ENCODE assay signal across 1 cellular context in the genomic region with DNA sequence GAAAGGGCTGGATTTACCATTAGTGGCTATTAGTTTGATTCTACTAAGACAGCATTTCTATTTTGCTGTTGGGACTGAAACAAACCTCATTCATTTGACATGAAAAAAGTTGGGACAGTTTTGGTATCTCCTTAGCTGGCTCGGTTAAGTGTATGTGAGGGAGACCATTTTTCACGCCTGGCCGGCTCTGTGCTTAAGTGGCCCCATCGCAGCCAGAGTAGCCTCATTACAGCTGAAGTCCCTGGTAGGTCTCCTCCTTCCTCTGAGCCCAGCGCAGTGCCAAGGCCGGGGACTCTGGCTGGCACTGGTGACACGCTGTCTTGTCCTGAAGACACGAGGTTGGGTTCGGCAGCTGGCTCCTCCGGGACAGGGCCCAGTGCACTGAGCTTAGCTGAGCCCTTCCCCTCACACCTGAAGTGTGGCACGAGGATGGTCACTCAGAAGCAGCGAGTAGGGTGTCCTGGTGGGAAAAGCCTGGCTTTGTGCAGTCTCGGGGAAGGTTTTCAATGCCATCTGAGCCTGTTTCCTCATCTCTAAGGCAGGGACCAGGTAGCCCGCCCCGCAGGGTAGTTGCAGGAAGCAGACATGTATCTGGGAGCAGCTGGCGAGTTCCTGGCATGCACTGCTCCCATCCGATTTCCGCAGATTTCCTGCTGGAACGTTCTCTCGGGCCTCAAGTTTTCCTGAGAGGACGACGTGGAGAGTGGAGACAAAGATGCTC.
TF ChIP-seq lines count a peak whose summit lies in the region.

No MANE protein-coding gene starts in this region.

TF ChIP-seq in HEK293, 187 proteins besides CTCF, POLR2A, EP300 and RAD21 (continued from another document):
- TF ChIP-seq, protein P1, sequence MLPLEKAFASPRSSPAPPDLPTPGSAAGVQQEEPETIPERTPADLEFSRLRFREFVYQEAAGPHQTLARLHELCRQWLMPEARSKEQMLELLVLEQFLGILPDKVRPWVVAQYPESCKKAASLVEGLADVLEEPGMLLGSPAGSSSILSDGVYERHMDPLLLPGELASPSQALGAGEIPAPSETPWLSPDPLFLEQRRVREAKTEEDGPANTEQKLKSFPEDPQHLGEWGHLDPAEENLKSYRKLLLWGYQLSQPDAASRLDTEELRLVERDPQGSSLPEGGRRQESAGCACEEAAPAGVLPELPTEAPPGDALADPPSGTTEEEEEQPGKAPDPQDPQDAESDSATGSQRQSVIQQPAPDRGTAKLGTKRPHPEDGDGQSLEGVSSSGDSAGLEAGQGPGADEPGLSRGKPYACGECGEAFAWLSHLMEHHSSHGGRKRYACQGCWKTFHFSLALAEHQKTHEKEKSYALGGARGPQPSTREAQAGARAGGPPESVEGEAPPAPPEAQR (tag by site-specific recombination; IDR thresholded peaks at IDR 0.05), result no peak
- TF ChIP-seq, protein P2, sequence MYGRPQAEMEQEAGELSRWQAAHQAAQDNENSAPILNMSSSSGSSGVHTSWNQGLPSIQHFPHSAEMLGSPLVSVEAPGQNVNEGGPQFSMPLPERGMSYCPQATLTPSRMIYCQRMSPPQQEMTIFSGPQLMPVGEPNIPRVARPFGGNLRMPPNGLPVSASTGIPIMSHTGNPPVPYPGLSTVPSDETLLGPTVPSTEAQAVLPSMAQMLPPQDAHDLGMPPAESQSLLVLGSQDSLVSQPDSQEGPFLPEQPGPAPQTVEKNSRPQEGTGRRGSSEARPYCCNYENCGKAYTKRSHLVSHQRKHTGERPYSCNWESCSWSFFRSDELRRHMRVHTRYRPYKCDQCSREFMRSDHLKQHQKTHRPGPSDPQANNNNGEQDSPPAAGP (tag by site-specific recombination; IDR thresholded peaks at IDR 0.05), result no peak
- TF ChIP-seq GFI1B (tag by site-specific recombination; IDR thresholded peaks at IDR 0.05) (no peak), ZNF560 (tag by site-specific recombination; IDR thresholded peaks at IDR 0.05; ENCODE audit: borderline replicate concordance) (no peak), HOXD13 (CRISPR knock-in tag; IDR thresholded peaks at IDR 0.05; ENCODE audit: borderline replicate concordance) (no peak), ZNF473 (tag by site-specific recombination; IDR thresholded peaks at IDR 0.05) (no peak), ZNF777 (tag by site-specific recombination; IDR thresholded peaks at IDR 0.05; ENCODE audit: borderline replicate concordance) (no peak), ZNF132 (tag by site-specific recombination; IDR thresholded peaks at IDR 0.05; ENCODE audit: borderline replicate concordance) (no peak)
